In genomic region chr19:3585301-3586123, GRCh38 we compare ENCODE assay signal across 1 cellular context.
TF ChIP-seq lines count a peak whose summit lies in the region.

Gene GIPC3 (plus strand): TSS chr19:3585478. CDS start chr19:3585598, 120 bp downstream.

TF ChIP-seq in K562, 482 proteins besides CTCF, POLR2A, EP300 and RAD21 (continued from another document and continues in another):
- TF ChIP-seq SMAD3 (CRISPR knock-in tag; conservative IDR thresholded peaks at IDR 0.05) (no peak), TFAP4 (CRISPR knock-in tag; IDR thresholded peaks at IDR 0.05; ENCODE audit: borderline replicate concordance) (peak; percentile 22; the same call in 1 of the 2 replicates), NR2C1 (IDR thresholded peaks at IDR 0.05) (no peak), NR2C1 (tag; IDR thresholded peaks at IDR 0.05) (no peak), IFI16 (CRISPR knock-in tag; IDR thresholded peaks at IDR 0.05) (no peak), ZNF609 (CRISPR knock-in tag; IDR thresholded peaks at IDR 0.05; ENCODE audit: borderline replicate concordance) (no peak), ZNF184 (CRISPR knock-in tag; IDR thresholded peaks at IDR 0.05) (no peak), HSF4 (CRISPR knock-in tag; IDR thresholded peaks at IDR 0.05; ENCODE audit: borderline replicate concordance) (no peak), BCLAF1 (IDR thresholded peaks at IDR 0.05; ENCODE audit: borderline replicate concordance in 1 of 2, control insufficient read depth in 1 of 2, low read depth in 2 of 2, low read length in 1 of 2) (no peak), TCFL5 (CRISPR knock-in tag; conservative IDR thresholded peaks at IDR 0.05) (no peak), HDAC8 (tag; IDR thresholded peaks at IDR 0.05) (no peak), CSDE1 (IDR thresholded peaks at IDR 0.05) (no peak), CC2D1A (IDR thresholded peaks at IDR 0.05) (no peak), SNRNP70 (optimal IDR thresholded peaks at IDR 0.05; ENCODE audit: low read depth, low read length) (no peak), RBM25 (IDR thresholded peaks at IDR 0.05; ENCODE audit: low read depth, low read length, severe bottlenecking) (no peak), YBX1 (IDR thresholded peaks at IDR 0.05) (no peak), CXXC5 (CRISPR knock-in tag; IDR thresholded peaks at IDR 0.05) (peak; percentile 65), NR4A1 (CRISPR knock-in tag; IDR thresholded peaks at IDR 0.05) (no peak), NR4A1 (tag; IDR thresholded peaks at IDR 0.05) (no peak), E2F3 (CRISPR knock-in tag; IDR thresholded peaks at IDR 0.05) (no peak), ESRRA (IDR thresholded peaks at IDR 0.05; ENCODE audit: borderline replicate concordance, low read depth) (no peak), ZNF76 (CRISPR knock-in tag; IDR thresholded peaks at IDR 0.05; ENCODE audit: borderline replicate concordance) (no peak), ZBTB1 (CRISPR knock-in tag; IDR thresholded peaks at IDR 0.05; ENCODE audit: borderline replicate concordance, low read depth) (no peak), POLR3G (IDR thresholded peaks at IDR 0.05; ENCODE audit: extremely low read depth, insufficient read length, insufficient replicate concordance) (no peak), CCNT2 (IDR thresholded peaks at IDR 0.05; ENCODE audit: borderline replicate concordance, extremely low read depth, insufficient read length, low read depth, low read length) (peak; percentile 12), HDGF (IDR thresholded peaks at IDR 0.05) (no peak), GATAD2B (IDR thresholded peaks at IDR 0.05; ENCODE audit: borderline replicate concordance) (0 out of 2 replicates have a peak, but pooled peaks have one; percentile 68), ATF4 (CRISPR knock-in tag; IDR thresholded peaks at IDR 0.05) (no peak), PRMT5 (CRISPR knock-in tag; IDR thresholded peaks at IDR 0.05) (no peak), ZFP36 (IDR thresholded peaks at IDR 0.05; ENCODE audit: low read depth, low read length, partially characterized antibody) (no peak), CBX1 (IDR thresholded peaks at IDR 0.05; ENCODE audit: low read depth) (no peak), ZNF197 (CRISPR knock-in tag; IDR thresholded peaks at IDR 0.05; ENCODE audit: low read depth) (no peak), NFATC3 (IDR thresholded peaks at IDR 0.05) (no peak), MGA (IDR thresholded peaks at IDR 0.05) (peak; percentile 42; the same call in 1 of the 2 replicates), RHOXF2B (CRISPR knock-in tag; conservative IDR thresholded peaks at IDR 0.05) (no peak), ZKSCAN1 (IDR thresholded peaks at IDR 0.05; ENCODE audit: low read depth, low read length) (no peak), GATAD2A (IDR thresholded peaks at IDR 0.05) (0 out of 2 replicates have a peak, but pooled peaks have one; percentile 22), ZNF785 (CRISPR knock-in tag; IDR thresholded peaks at IDR 0.05) (no peak), TFE3 (CRISPR knock-in tag; IDR thresholded peaks at IDR 0.05) (no peak), ESRRB (CRISPR knock-in tag; IDR thresholded peaks at IDR 0.05; ENCODE audit: borderline replicate concordance) (no peak)
